18 cellular contexts compared by ENCODE assay signal in genomic region chr17:2893422-2893914, GRCh38.
DNase-seq lines count a peak whose midpoint lies in the region; ATAC-seq and TF ChIP-seq lines count a peak whose summit lies in the region.
"Had no signal": no experiment of that assay in that cellular context is flagged by ENCODE, and none has a peak within 500 bp of the region (broad histone marks: within the 10 kb centered on the region; RNA-seq: fewer than 3 reads in every experiment).

No MANE protein-coding gene starts in this region.

- H3K27ac Mint-ChIP-seq in activated CD8-positive, alpha-beta T cell treated with anti-CD3 and anti-CD28 coated beads, Interleukin-2, amount 10 ng/mL, durations not matched to agents 7 days and 5 days = no peak overlapping the region

- no peaks in the 10 kb centered on the region for H3K27me3 Mint-ChIP-seq in activated CD8-positive, alpha-beta T cell treated with anti-CD3 and anti-CD28 coated beads, Interleukin-2, amount 10 ng/mL, durations not matched to agents 7 days and 5 days (ENCODE audit: low read depth)
- H3K27me3 Mint-ChIP-seq: activated T-helper 17 cell treated with anti-CD3 and anti-CD28 coated beads, Interleukin-2, amount 50 U/mL, for 72 hours had no signal

- H3K4me1 ChIP-seq in IMR-90 (ENCODE audit: control insufficient read depth, insufficient read depth, low read length) (peaks cover 2% of the 10 kb centered on the region), colonic mucosa (peaks cover 5% of the 10 kb centered on the region), mucosa of descending colon (ENCODE audit: low read depth) (peaks cover 28% of the 10 kb centered on the region)
- H3K4me1 ChIP-seq: vagina had no signal

- no peak overlapping the region for H2BK20ac ChIP-seq in IMR-90 (ENCODE audit: low read depth, low read length)

- peak overlapping the region; percentile 33 for H2AK9ac ChIP-seq in IMR-90 (replicated peaks; ENCODE audit: low read depth, low read length, poor library complexity)

- no peak overlapping the region for H3K56ac ChIP-seq in IMR-90 (ENCODE audit: extremely low read depth, insufficient read depth, low read length)

- no peaks in the 10 kb centered on the region for H3K4me1 Mint-ChIP-seq in activated CD8-positive, alpha-beta T cell treated with anti-CD3 and anti-CD28 coated beads, Interleukin-2, amount 10 ng/mL, durations not matched to agents 7 days and 5 days (ENCODE audit: low read depth)

- H3K36me3 ChIP-seq in IMR-90 (ENCODE audit: control insufficient read depth, insufficient read depth, low read length) (no peaks in the 10 kb centered on the region), colonic mucosa (no peaks in the 10 kb centered on the region), mucosa of descending colon (ENCODE audit: low read depth) (no peaks in the 10 kb centered on the region)
- H3K36me3 ChIP-seq: vagina had no signal

- in situ Hi-C loops in IMR-90 (cut with MboI; ENCODE audit: low sequenced_read_pairs) = no loop called here

- H3K4ac ChIP-seq in IMR-90 (ENCODE audit: low read depth, low read length) = no peak overlapping the region

- no peak overlapping the region for H3K14ac ChIP-seq in IMR-90 (replicated peaks; ENCODE audit: low read depth, low read length)

- peaks cover 5% of the 10 kb centered on the region; the same call in 1 of the 2 replicates for H4K20me1 ChIP-seq in IMR-90 (ENCODE audit: insufficient read depth, low read length)

- H3K36me3 Mint-ChIP-seq in activated CD8-positive, alpha-beta T cell treated with anti-CD3 and anti-CD28 coated beads, Interleukin-2, amount 10 ng/mL, durations not matched to agents 7 days and 5 days (ENCODE audit: low read depth) = no peaks in the 10 kb centered on the region

- no peak overlapping the region for H3K4me2 ChIP-seq in IMR-90 (ENCODE audit: low read depth, low read length)
- H3K4me2 ChIP-seq: KMS-11 had no signal

- dilution Hi-C loops in IMR-90 (cut with HindIII; ENCODE audit: low sequenced_read_pairs, unreplicated experiment) = no loop called here

- no peak overlapping the region for H3K23ac ChIP-seq in IMR-90 (ENCODE audit: low read depth, low read length)

- ATAC-seq in IMR-90 (ENCODE audit: low read depth) (no peak), mucosa of descending colon (peak; percentile 86), GM21825 (IDR thresholded peaks at IDR 0.05; ENCODE audit: unreplicated experiment) (no peak)
- ATAC-seq in activated CD8-positive, alpha-beta T cell treated with anti-CD3 and anti-CD28 coated beads, Interleukin-2, amount 10 ng/mL, durations not matched to agents 7 days and 5 days = no peak
- ATAC-seq: stimulated activated naive CD8-positive, alpha-beta T cell treated with anti-CD3 and anti-CD28 coated beads, Interleukin-15, Interleukin-2, amounts not matched to agents 100 U/mL and 50 U/mL, for 24 hours had no signal

- no peaks in the 10 kb centered on the region for H3K9me3 Mint-ChIP-seq in activated CD8-positive, alpha-beta T cell treated with anti-CD3 and anti-CD28 coated beads, Interleukin-2, amount 10 ng/mL, durations not matched to agents 7 days and 5 days (ENCODE audit: insufficient read depth)
- H3K9me3 Mint-ChIP-seq: activated T-helper 17 cell treated with anti-CD3 and anti-CD28 coated beads, Interleukin-2, amount 50 U/mL, for 72 hours had no signal

- TF ChIP-seq POLR2A in IMR-90 (IDR thresholded peaks at IDR 0.05; ENCODE audit: low read depth, low read length) = no peak

- no peak overlapping the region for H3K4me3 Mint-ChIP-seq in activated CD8-positive, alpha-beta T cell treated with anti-CD3 and anti-CD28 coated beads, Interleukin-2, amount 10 ng/mL, durations not matched to agents 7 days and 5 days

- H3K9me1 ChIP-seq in IMR-90 (ENCODE audit: insufficient read depth, low read length) = 0 out of 2 replicates have a peak, but pooled peaks cover 4% of the 10 kb centered on the region

- no peak for TF ChIP-seq RAD21 in IMR-90 (IDR thresholded peaks at IDR 0.05; ENCODE audit: low read length)

- H3K27me3 ChIP-seq in IMR-90 (ENCODE audit: control insufficient read depth, insufficient read depth, low read length) (no peaks in the 10 kb centered on the region), colonic mucosa (no peaks in the 10 kb centered on the region)
- H3K27me3 ChIP-seq: vagina had no signal

- POLR2A ChIA-PET in IMR-90 (lab: Charles Lee; ENCODE audit: unreplicated experiment) = no interaction called here
- POLR2A ChIA-PET in activated CD8-positive, alpha-beta T cell treated with anti-CD3 and anti-CD28 coated beads, Interleukin-2, amount 10 ng/mL, durations not matched to agents 7 days and 5 days (lab: Charles Lee) = no interaction called here

- no peaks in the 10 kb centered on the region for H3K9me3 ChIP-seq in IMR-90 (ENCODE audit: control insufficient read depth, insufficient read depth, low read length)
- H3K9me3 ChIP-seq in colonic mucosa = no peaks in the 10 kb centered on the region
- H3K9me3 ChIP-seq in mucosa of descending colon = no peaks in the 10 kb centered on the region
- H3K9me3 ChIP-seq: vagina had no signal

- no peak overlapping the region for H3K18ac ChIP-seq in IMR-90 (ENCODE audit: low read depth, low read length)

- H2AFZ ChIP-seq in IMR-90 (replicated peaks; ENCODE audit: low read length, poor library complexity) = no peak overlapping the region

- no peak overlapping the region for H4K91ac ChIP-seq in IMR-90 (ENCODE audit: insufficient read depth, low read depth, low read length)

- H2BK15ac ChIP-seq in IMR-90 (ENCODE audit: low read depth, low read length) = no peak overlapping the region

- no peak overlapping the region for H2BK120ac ChIP-seq in IMR-90 (ENCODE audit: low read depth, low read length)

- H3K4me3 ChIP-seq in IMR-90 (ENCODE audit: insufficient read depth, low read depth, low read length) (no peak overlapping the region), colonic mucosa (no peak overlapping the region), mucosa of descending colon (no peak overlapping the region)
- H3K4me3 ChIP-seq: vagina had no signal

- DNase-seq in A172 (ENCODE audit: low spot score) (peak; percentile 94), IMR-90 (no peak), colonic mucosa (peak; percentile 79), mucosa of descending colon (peak; percentile 79 to 82 (median 79)), retina (no peak)
- DNase-seq in activated T-cell treated with anti-CD3 and anti-CD28 coated beads, Interleukin-2, amount 50 U/mL, for 48 hours = no peak
- DNase-seq in activated CD8-positive, alpha-beta T cell treated with anti-CD3 and anti-CD28 coated beads, Interleukin-2, amount 10 ng/mL, durations not matched to agents 7 days and 5 days = no peak
- DNase-seq: activated CD8-positive, alpha-beta memory T cell treated with anti-CD3 and anti-CD28 coated beads for 24 hours; glutamatergic neuron; HCEC 1CT; NCI-H1417 treated with DMSO at 0.1 percent for 48 hours; NCI-H2227 treated with DMSO at 0.1 percent for 48 hours; stimulated activated CD4-positive, alpha-beta T cell treated with anti-CD3 and anti-CD28 coated beads, Interleukin-12 subunit alpha, Interleukin-12 subunit beta, amount 100 ng/mL, for 4 hours; stimulated activated naive CD8-positive, alpha-beta T cell treated with anti-CD3 and anti-CD28 coated beads, Interleukin-15, Interleukin-2, amounts not matched to agents 100 U/mL and 50 U/mL, for 24 hours had no signal

- WGBS in IMR-90 (ENCODE audit: extremely low coverage in 2 of 2, insufficient read length in 1 of 2), 2 experiments = 90% methylated on average over 8 of the region's 20 CpGs; no CpG with 5 or more reads in 1 of the 2 experiments

- no peak overlapping the region for H2AK5ac ChIP-seq in IMR-90 (ENCODE audit: low read depth, low read length)

- no peak overlapping the region for H4K5ac ChIP-seq in IMR-90 (ENCODE audit: low read depth, low read length)

- TF ChIP-seq CTCF in IMR-90 (conservative IDR thresholded peaks at IDR 0.05; ENCODE audit: low read depth, low read length) (no peak), colonic mucosa (IDR thresholded peaks at IDR 0.05) (no peak), mucosa of descending colon (IDR thresholded peaks at IDR 0.05) (no peak)

- peak overlapping the region; percentile 8 for H2BK5ac ChIP-seq in IMR-90 (ENCODE audit: low read depth, low read length, poor library complexity, severe bottlenecking)

- CTCF ChIA-PET in IMR-90 (lab: Yijun Ruan, JAX) = no interaction called here
- CTCF ChIA-PET in activated CD8-positive, alpha-beta T cell treated with anti-CD3 and anti-CD28 coated beads, Interleukin-2, amount 10 ng/mL, durations not matched to agents 7 days and 5 days (lab: Charles Lee) = no interaction called here

- no peak overlapping the region for H3K9ac ChIP-seq in IMR-90 (ENCODE audit: low read depth, low read length)
- H3K9ac ChIP-seq in colonic mucosa (ENCODE audit: low read depth in 2 of 2, low read length in 2 of 2) = peak overlapping the region in 1 of 2 donors; percentile 14
- H3K9ac ChIP-seq: KMS-11 had no signal

- H4K8ac ChIP-seq in IMR-90 (ENCODE audit: low read depth in 2 of 2, low read length in 2 of 2) = no peak overlapping the region

- intact Hi-C loops in IMR-90 (cut with micrococcal nuclease) (no loop called here), colonic mucosa (cut with DNase I) (no loop called here), mucosa of descending colon (cut with DNase I, micrococcal nuclease) (no loop called here)

- H3K79me1 ChIP-seq in IMR-90 (ENCODE audit: low read depth in 1 of 2, low read length in 2 of 2) = peaks cover 4 to 6% of the 10 kb centered on the region in 2 experiments; a peak in 3 of 4 replicates

- no peak overlapping the region for H3K27ac ChIP-seq in IMR-90 (ENCODE audit: insufficient read depth, low read length)
- H3K27ac ChIP-seq in colonic mucosa = peak overlapping the region; percentile 76
- H3K27ac ChIP-seq: KMS-11, vagina had no signal

- no TSS peak for BruUV-seq in IMR-90 (replicated peaks; lab: Mats Ljungman, UMichigan)

TF ChIP-seq in IMR-90, 13 proteins besides CTCF, POLR2A, EP300 and RAD21 (continues in another document):
- TF ChIP-seq CHD1 (IDR thresholded peaks at IDR 0.05; ENCODE audit: low read depth, low read length) (no peak), FOS (IDR thresholded peaks at IDR 0.05; ENCODE audit: low read depth, low read length) (no peak), RFX5 (IDR thresholded peaks at IDR 0.05; ENCODE audit: low read depth, low read length) (no peak), MXI1 (IDR thresholded peaks at IDR 0.05; ENCODE audit: borderline replicate concordance, low read depth, low read length) (no peak), BHLHE40 (IDR thresholded peaks at IDR 0.05; ENCODE audit: low read depth, low read length) (no peak), RCOR1 (IDR thresholded peaks at IDR 0.05; ENCODE audit: insufficient replicate concordance, low read length) (no peak), MAFK (IDR thresholded peaks at IDR 0.05; ENCODE audit: low read depth, low read length) (no peak)
- TF ChIP-seq, protein P1, sequence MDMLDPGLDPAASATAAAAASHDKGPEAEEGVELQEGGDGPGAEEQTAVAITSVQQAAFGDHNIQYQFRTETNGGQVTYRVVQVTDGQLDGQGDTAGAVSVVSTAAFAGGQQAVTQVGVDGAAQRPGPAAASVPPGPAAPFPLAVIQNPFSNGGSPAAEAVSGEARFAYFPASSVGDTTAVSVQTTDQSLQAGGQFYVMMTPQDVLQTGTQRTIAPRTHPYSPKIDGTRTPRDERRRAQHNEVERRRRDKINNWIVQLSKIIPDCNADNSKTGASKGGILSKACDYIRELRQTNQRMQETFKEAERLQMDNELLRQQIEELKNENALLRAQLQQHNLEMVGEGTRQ (IDR thresholded peaks at IDR 0.05; ENCODE audit: low read depth, low read length) = no peak

Comparison
In these comparisons a context has a peak if more than half of its experiments do, and no peak if none do; other contexts are left out.
1. DNase-seq: peak in A172 (single experiment), colonic mucosa (single experiment) and mucosa of descending colon (3 of 3); none in IMR-90 (single experiment), retina (single experiment), activated T-cell treated with anti-CD3 and anti-CD28 coated beads, Interleukin-2, amount 50 U/mL, for 48 hours (0 of 2) and activated CD8-positive, alpha-beta T cell treated with anti-CD3 and anti-CD28 coated beads, Interleukin-2, amount 10 ng/mL, durations not matched to agents 7 days and 5 days (single experiment).